In the genomic region with DNA sequence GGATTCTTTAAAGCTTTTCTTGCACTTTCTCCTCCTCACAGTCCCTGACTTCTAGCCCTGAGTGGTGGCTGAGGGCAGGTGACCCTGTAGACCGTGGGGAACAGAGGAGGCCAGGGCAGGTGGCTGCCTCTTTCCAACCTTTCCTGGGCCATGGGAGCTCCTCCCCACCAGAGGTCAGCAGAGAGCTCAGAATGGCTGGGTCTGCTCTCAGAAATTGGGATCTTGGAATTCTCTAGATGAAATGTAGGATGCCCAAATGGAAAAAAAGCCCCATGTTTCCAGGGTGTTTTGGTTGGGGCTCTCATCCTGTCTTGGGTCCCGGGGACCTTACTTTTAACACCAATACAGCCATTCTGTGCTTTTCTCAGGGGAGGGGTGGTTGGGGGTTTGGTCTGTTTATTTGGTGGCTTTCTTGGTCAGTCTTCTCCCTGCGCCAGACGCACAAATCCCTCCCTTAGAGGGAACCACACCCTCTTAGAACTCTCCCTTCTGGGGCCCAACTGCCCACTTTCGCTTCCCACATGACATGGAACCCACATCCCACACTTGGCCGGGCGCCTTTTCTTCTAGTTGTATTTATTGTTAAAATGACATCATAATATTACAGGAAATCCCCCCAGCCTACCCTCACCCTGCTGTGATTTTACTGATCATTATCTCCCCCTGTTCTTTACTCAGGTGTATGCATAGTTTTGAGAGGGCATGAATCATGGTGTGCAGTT, we compare ENCODE assay signal across 8 cellular contexts. TPM values are rescaled to one million over a fixed set of nuclear protein-coding genes. Genes with fewer than 3 reads are reported as not detected.
A peak's percentile ranks its signal among the peaks of the same experiment; 100 is the strongest.
DNase-seq lines count a peak whose midpoint lies in the region; ATAC-seq and TF ChIP-seq lines count a peak whose summit lies in the region.

No MANE protein-coding gene starts in this region.

- no peak overlapping the region for H3K27ac Mint-ChIP-seq in T-helper 17 cell

- no peak for TF ChIP-seq POLR2A in body of pancreas (IDR thresholded peaks at IDR 0.05)

- H3K27me3 ChIP-seq in body of pancreas = no peaks in the 10 kb centered on the region

- peak overlapping the region; percentile 61 for H3K4me3 Mint-ChIP-seq in T-helper 17 cell

- no peaks in the 10 kb centered on the region for H3K4me1 ChIP-seq in body of pancreas

- DNase-seq in NOMO-1 (lab: John Stamatoyannopoulos, UW; ENCODE audit: unreplicated experiment in 2 of 2) = peak; percentile 25 to 27
- no peak for DNase-seq in NOMO-1 treated with dmso at 0.1 percent for 144 hours (lab: John Stamatoyannopoulos, UW; ENCODE audit: unreplicated experiment)
- peak; percentile 67 to 88 (median 75) for DNase-seq in NCI-H1417 (lab: John Stamatoyannopoulos, UW)
- peak in 2 of 3 donors; percentile 31 to 48 for DNase-seq in T-helper 17 cell
- peak; percentile 79 to 85 (median 84) for DNase-seq in body of pancreas
- peak; percentile 82 for DNase-seq in iPS-NIHi7 (ENCODE audit: extremely low spot score)
- peak; percentile 70 for DNase-seq in stimulated activated CD4-positive, alpha-beta T cell treated with anti-CD3 and anti-CD28 coated beads, Interleukin-15, amount 100 ng/mL, for 24 hours

- no peak overlapping the region for H3K4me3 ChIP-seq in body of pancreas

- peak; percentile 78 for ATAC-seq in T-helper 17 cell
- peak; percentile 93 for ATAC-seq in body of pancreas
- no peak for ATAC-seq in GM21381 (IDR thresholded peaks at IDR 0.05; ENCODE audit: unreplicated experiment)

- 49 to 53% methylated on average over 7 of the region's 7 CpGs for WGBS in body of pancreas, 2 donors

- peaks cover 2% of the 10 kb centered on the region for H3K36me3 Mint-ChIP-seq in T-helper 17 cell (ENCODE audit: low read depth)

- H3K36me3 ChIP-seq in body of pancreas (replicated peaks in 1 of 2; ENCODE audit: insufficient read depth in 1 of 2, low read depth in 2 of 2) = no peaks in the 10 kb centered on the region

- H3K27ac ChIP-seq in body of pancreas = no peak overlapping the region

- H3K4me1 Mint-ChIP-seq in T-helper 17 cell = peaks cover 6% of the 10 kb centered on the region

- TF ChIP-seq CTCF in body of pancreas (IDR thresholded peaks at IDR 0.05) = peak; percentile 75 to 91 (median 85)

- intact Hi-C loops in body of pancreas (cut with DNase I) = loop anchor here (5.0 kb wide), 1 partner anchor 347 kb away; no protein-coding TSS in a partner anchor

- H3K9me3 ChIP-seq in T-helper 17 cell (ENCODE audit: control insufficient read depth, low read length, poor library complexity, severe bottlenecking) = no peaks in the 10 kb centered on the region
- H3K9me3 ChIP-seq in body of pancreas = no peaks in the 10 kb centered on the region

- peaks cover 5% of the 10 kb centered on the region for H3K27me3 Mint-ChIP-seq in T-helper 17 cell

RNA-seq across cellular contexts. Expression of gene GNAS, which starts 17.9 kb away (rescaled TPM):
- total RNA-seq in T-helper 17 cell (1,000 to 10,000 TPM in 1 of 2 donors, 100 to 1,000 TPM in 1; 755 to 1,096 TPM), body of pancreas (100 to 1,000 TPM; 462 to 623 TPM)

RNA-seq across cellular contexts. Expression of gene GNAS-AS1, which starts 19.8 kb away (rescaled TPM):
- total RNA-seq in T-helper 17 cell (under 1 TPM in 1 of 2 donors, not detected in 1; 0.72 TPM), body of pancreas (1 to 10 TPM; 1.0 to 3.0 TPM)
